Comparison of ENCODE assay signal across 23 cellular contexts in the genomic region with DNA sequence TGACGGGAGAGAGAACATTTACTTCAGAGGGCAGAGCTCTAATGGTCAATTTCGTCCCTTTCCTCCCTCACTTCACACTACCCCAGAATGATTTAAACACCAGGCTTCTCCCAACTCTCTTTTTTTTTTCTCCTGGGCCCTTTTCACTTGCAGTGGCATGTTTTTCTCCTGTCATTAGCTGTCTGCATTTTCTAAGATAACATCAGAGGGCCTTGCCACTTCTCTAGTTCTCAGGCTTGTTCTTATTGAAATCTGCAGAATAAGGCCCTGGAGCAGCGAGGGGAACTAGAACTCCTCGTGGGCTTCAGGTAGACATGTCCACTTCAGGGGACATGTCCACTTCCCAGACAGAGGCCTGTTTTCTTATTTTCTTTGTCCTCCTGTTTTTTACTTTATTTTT.
"Had no signal": no experiment of that assay in that cellular context is flagged by ENCODE, and none has a peak within 500 bp of the region (broad histone marks: within the 10 kb centered on the region; RNA-seq: fewer than 3 reads in every experiment).

No MANE protein-coding gene starts in this region.

- H3K4me1 ChIP-seq: colonic mucosa, testis had no signal

- H3K9me3 ChIP-seq: colonic mucosa, sigmoid colon, spleen, testis, upper lobe of right lung had no signal

- H3K36me3 ChIP-seq: colonic mucosa, sigmoid colon, spleen, upper lobe of right lung had no signal

- DNase-seq: activated CD4-positive, alpha-beta T cell treated with anti-CD3 and anti-CD28 coated beads, Interleukin-2, amount 10 ng/mL, durations not matched to agents 7 days and 5 days; activated CD8-positive, alpha-beta T cell treated with anti-CD3 and anti-CD28 coated beads, Interleukin-2, amount 10 ng/mL, durations not matched to agents 7 days and 5 days; activated naive CD4-positive, alpha-beta T cell treated with Interleukin-2 at 50 U/mL for 16 hours; activated naive CD8-positive, alpha-beta T cell treated with anti-CD3 and anti-CD28 coated beads, Interleukin-2, amount 10 ng/mL, durations not matched to agents 7 days and 5 days; activated T-cell treated with anti-CD3 and anti-CD28 coated beads, Interleukin-2, amount 50 U/mL, for 24 hours; central memory CD4-positive, alpha-beta T cell; colonic mucosa; foreskin melanocyte; glutamatergic neuron; hypothalamus; kidney glomerular epithelial cell; left ventricle myocardium superior; naive thymus-derived CD8-positive, alpha-beta T cell; posterior cingulate gyrus; sigmoid colon; spleen; stimulated activated CD4-positive, alpha-beta T cell treated with anti-CD3 and anti-CD28 coated beads, Interleukin-4, amount 100 ng/mL, for 4 hours; T-cell; T-helper 9 cell; testis; upper lobe of right lung had no signal

- H3K4me3 ChIP-seq: colonic mucosa, sigmoid colon, spleen, testis, upper lobe of right lung had no signal

- H3K27ac ChIP-seq: colonic mucosa, spleen, testis, upper lobe of right lung had no signal

- ATAC-seq: activated CD4-positive, CD25-positive, alpha-beta regulatory T cell treated with anti-CD3 and anti-CD28 coated beads, Interleukin-2, amount 50 U/mL, for 24 hours; activated CD8-positive, alpha-beta T cell treated with anti-CD3 and anti-CD28 coated beads, Interleukin-2, amount 10 ng/mL, durations not matched to agents 7 days and 5 days; left ventricle myocardium superior; naive thymus-derived CD8-positive, alpha-beta T cell; stimulated activated memory B cell treated with anti-CD40 and anti-IgM and Interleukin-4, amounts not matched to agents 10 μg/mL and 1 μg/mL and 100 μg/mL, for 72 hours; T-cell; upper lobe of right lung had no signal

- H3K27me3 ChIP-seq: colonic mucosa, sigmoid colon, spleen, testis, upper lobe of right lung had no signal
